Comparison of ENCODE assay signal across 8 cellular contexts in the genomic region with DNA sequence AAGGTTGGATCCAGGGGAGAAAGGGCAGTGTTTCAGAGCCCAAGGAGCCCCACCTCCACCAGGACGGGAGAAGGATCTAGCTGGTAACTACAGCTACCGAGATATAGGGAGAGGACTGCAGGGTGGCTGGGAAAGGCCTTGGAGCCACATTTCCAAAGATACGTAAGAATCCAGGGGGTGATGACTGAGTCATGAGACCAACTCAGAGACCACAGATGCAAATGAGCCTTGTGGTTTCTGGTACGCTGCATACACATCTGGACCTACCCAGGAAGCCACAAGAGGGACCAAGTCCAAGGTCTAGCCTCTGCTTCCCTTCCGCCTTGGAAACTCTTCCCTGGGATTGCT. TPM values are rescaled to one million over a fixed set of nuclear protein-coding genes. Genes with fewer than 3 reads are reported as not detected.
A peak's percentile ranks its signal among the peaks of the same experiment; 100 is the strongest.
DNase-seq lines count a peak whose midpoint lies in the region.

No MANE protein-coding gene starts in this region.

- no peaks in the 10 kb centered on the region for H3K9me3 ChIP-seq in SJSA1 (replicated peaks)

- H3K27me3 ChIP-seq in SJSA1 (replicated peaks): no peaks in the 10 kb centered on the region

- H3K36me3 ChIP-seq in SJSA1: no peaks in the 10 kb centered on the region

- H3K4me3 ChIP-seq in SJSA1: no peak overlapping the region

- peaks cover 32% of the 10 kb centered on the region for H3K4me1 ChIP-seq in SJSA1 (replicated peaks)

- peak; percentile 87 for DNase-seq in AG08396 (ENCODE audit: low spot score)
- peak; percentile 98 for DNase-seq in HCEC 1CT
- peak; percentile 57 to 74 for DNase-seq in SJSA1 (ENCODE audit: low read depth in 1 of 2, low spot score in 2 of 2)
- DNase-seq in glomerular visceral epithelial cell (ENCODE audit: extremely low spot score): peak; percentile 98
- no peak for DNase-seq in ureter (ENCODE audit: low spot score)
- DNase-seq in cerebellar nuclear complex (lab: John Stamatoyannopoulos, UW): no peak
- no peak for DNase-seq in NCI-H69 (lab: John Stamatoyannopoulos, UW)
- DNase-seq in NCI-H1092 (lab: John Stamatoyannopoulos, UW): no peak

- H3K27ac ChIP-seq in SJSA1: peak overlapping the region; percentile 69

RNA-seq across cellular contexts. Expression of a gene that starts 13.5 kb away (rescaled TPM):
- total RNA-seq in SJSA1 (2014; rRNA removed; shearing (Covaris generic)): 0.47 and 0.91 TPM in 2 replicates
- total RNA-seq in ureter: 2.1 TPM

RNA-seq across cellular contexts. Expression of a gene that starts 31.5 kb away (rescaled TPM):
- total RNA-seq in SJSA1 (2014; rRNA removed; shearing (Covaris generic)): not detected in 2 replicates
- 1.6 TPM for total RNA-seq in ureter

Comparison
In these comparisons a context has a peak if more than half of its experiments do, and no peak if none do; other contexts are left out.
1. DNase-seq: peak in AG08396 (single experiment), HCEC 1CT (single experiment), SJSA1 (2 of 2) and glomerular visceral epithelial cell (single experiment); none in ureter (single experiment), cerebellar nuclear complex (0 of 2), NCI-H69 (single experiment) and NCI-H1092 (single experiment).